Comparison of ENCODE assay signal across 1 cellular context in genomic region chr6:26224940-26225847, GRCh38.
TF ChIP-seq lines count a peak whose summit lies in the region.

No MANE protein-coding gene starts in this region.

TF ChIP-seq in WTC11, 78 proteins besides CTCF, POLR2A, EP300 and RAD21 (continued from another document):
- TF ChIP-seq ZNF281 (CRISPR knock-in tag; IDR thresholded peaks at IDR 0.05) (peak; percentile 34; the same call in 1 of the 2 replicates), JUN (CRISPR knock-in tag; IDR thresholded peaks at IDR 0.05) (peak; percentile 78; the same call in 1 of the 2 replicates), ZNF396 (CRISPR knock-in tag; IDR thresholded peaks at IDR 0.05; ENCODE audit: borderline replicate concordance) (no peak), OVOL2 (CRISPR knock-in tag; IDR thresholded peaks at IDR 0.05; ENCODE audit: borderline replicate concordance) (no peak), GABPB1 (CRISPR knock-in tag; IDR thresholded peaks at IDR 0.05) (no peak), IRF1 (CRISPR knock-in tag; IDR thresholded peaks at IDR 0.05) (peak; percentile 58; the same call in 1 of the 2 replicates), SP1 (CRISPR knock-in tag; conservative IDR thresholded peaks at IDR 0.05) (peak; percentile 56), ERG (CRISPR knock-in tag; IDR thresholded peaks at IDR 0.05) (peak; percentile 88), ZNF416 (CRISPR knock-in tag; IDR thresholded peaks at IDR 0.05) (peak; percentile 82; the same call in 1 of the 2 replicates), CREM (CRISPR knock-in tag; IDR thresholded peaks at IDR 0.05) (peak; percentile 78), IRF2 (CRISPR knock-in tag; IDR thresholded peaks at IDR 0.05; ENCODE audit: borderline replicate concordance, low read depth) (peak; percentile 87; the same call in 1 of the 2 replicates), ATF3 (CRISPR knock-in tag; conservative IDR thresholded peaks at IDR 0.05) (no peak; the same call in none of the 2 replicates), FOXJ3 (CRISPR knock-in tag; IDR thresholded peaks at IDR 0.05; ENCODE audit: borderline replicate concordance) (no peak), ZNF219 (CRISPR knock-in tag; IDR thresholded peaks at IDR 0.05; ENCODE audit: borderline replicate concordance) (0 out of 2 replicates have a peak, but pooled peaks have one; percentile 61), ARID4B (CRISPR knock-in tag; IDR thresholded peaks at IDR 0.05; ENCODE audit: borderline replicate concordance) (peak; percentile 97), HMGXB4 (CRISPR knock-in tag; IDR thresholded peaks at IDR 0.05) (peak; percentile 92), TP53 (CRISPR knock-in tag; IDR thresholded peaks at IDR 0.05) (0 out of 2 replicates have a peak, but pooled peaks have one; percentile 37), NFE2L1 (CRISPR knock-in tag; IDR thresholded peaks at IDR 0.05) (peak; percentile 81), MXD4 (CRISPR knock-in tag; IDR thresholded peaks at IDR 0.05; ENCODE audit: borderline replicate concordance) (no peak), TEAD1 (CRISPR knock-in tag; IDR thresholded peaks at IDR 0.05) (peak; percentile 91; the same call in 1 of the 2 replicates), CDX4 (CRISPR knock-in tag; IDR thresholded peaks at IDR 0.05; ENCODE audit: borderline replicate concordance) (no peak), FOXK1 (CRISPR knock-in tag; IDR thresholded peaks at IDR 0.05) (peak; percentile 36; the same call in 1 of the 2 replicates), ZNF512 (CRISPR knock-in tag; IDR thresholded peaks at IDR 0.05; ENCODE audit: borderline replicate concordance) (no peak), AFF4 (CRISPR knock-in tag; IDR thresholded peaks at IDR 0.05; ENCODE audit: borderline replicate concordance) (peak; percentile 98), CREB1 (CRISPR knock-in tag; IDR thresholded peaks at IDR 0.05) (peak; percentile 83), TEAD4 (CRISPR knock-in tag; IDR thresholded peaks at IDR 0.05) (peak; percentile 78; the same call in 1 of the 2 replicates), JAZF1 (CRISPR knock-in tag; IDR thresholded peaks at IDR 0.05) (no peak), GRHL2 (CRISPR knock-in tag; IDR thresholded peaks at IDR 0.05; ENCODE audit: insufficient replicate concordance, severe bottlenecking) (no peak), ELF4 (CRISPR knock-in tag; IDR thresholded peaks at IDR 0.05; ENCODE audit: low read depth) (no peak), SMAD4 (CRISPR knock-in tag; IDR thresholded peaks at IDR 0.05) (peak; percentile 79; the same call in 1 of the 2 replicates), MAX (CRISPR knock-in tag; IDR thresholded peaks at IDR 0.05) (peak; percentile 72), SMAD3 (CRISPR knock-in tag; IDR thresholded peaks at IDR 0.05; ENCODE audit: borderline replicate concordance) (peak; percentile 87)
TF ChIP-seq in WTC11: peak in this region for 43.
